8 cellular contexts compared by ENCODE assay signal in the genomic region with DNA sequence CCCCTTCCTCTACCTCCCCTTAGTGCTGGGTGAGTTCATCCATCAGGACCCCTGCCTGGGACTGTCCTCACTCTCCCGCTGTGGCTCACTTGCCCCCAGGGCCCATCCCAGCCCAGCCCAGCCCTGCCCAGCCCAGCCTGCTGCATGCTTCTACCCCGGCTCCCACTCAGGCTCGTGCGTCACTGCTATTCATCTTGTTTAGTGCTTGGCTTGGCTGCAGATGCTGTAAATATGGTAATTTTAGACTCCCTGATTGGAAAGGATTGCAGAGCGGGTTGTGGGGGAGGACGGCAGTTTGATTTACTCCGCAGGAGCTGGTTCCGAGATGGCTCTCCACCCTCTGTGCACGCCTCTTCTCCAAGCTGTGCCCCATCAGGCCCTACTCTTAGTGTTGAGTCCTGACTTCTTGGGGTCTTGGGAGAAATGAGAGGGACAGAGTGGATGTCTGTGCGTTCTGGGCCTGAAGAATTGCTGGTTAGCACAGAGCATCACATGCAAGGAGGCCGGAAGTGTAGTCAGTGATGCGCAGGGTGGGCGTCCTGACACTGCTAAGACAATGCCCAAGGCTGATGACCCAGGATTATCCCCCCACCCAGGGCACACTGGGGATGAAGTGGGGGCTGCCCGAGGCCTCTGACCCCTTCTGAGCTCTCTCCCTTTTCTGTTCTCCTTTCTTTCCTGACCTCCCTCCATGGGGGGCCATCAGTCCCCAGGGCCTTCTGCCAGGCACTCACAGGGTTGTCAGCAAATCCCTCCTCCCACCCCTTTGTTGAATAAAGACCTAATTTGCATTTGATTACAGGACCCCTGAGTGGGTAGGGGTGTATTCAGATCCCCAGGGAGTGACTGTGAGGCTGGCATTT.
A peak's percentile ranks its signal among the peaks of the same experiment; 100 is the strongest.
DNase-seq lines count a peak whose midpoint lies in the region; ATAC-seq and TF ChIP-seq lines count a peak whose summit lies in the region.

No MANE protein-coding gene starts in this region.

- TF ChIP-seq CTCF in gastroesophageal sphincter (IDR thresholded peaks at IDR 0.05) = no peak
- TF ChIP-seq CTCF in parathyroid adenoma (IDR thresholded peaks at IDR 0.05) = no peak

- no peaks in the 10 kb centered on the region for H3K79me2 ChIP-seq in parathyroid adenoma

- TF ChIP-seq POLR2A in gastroesophageal sphincter (IDR thresholded peaks at IDR 0.05) = peak in 1 of 2 donors; percentile 24
- no peak for TF ChIP-seq POLR2A in erythroblast (IDR thresholded peaks at IDR 0.05; ENCODE audit: low read length)

- H3K27me3 ChIP-seq in gastroesophageal sphincter (no peaks in the 10 kb centered on the region), parathyroid adenoma (ENCODE audit: control insufficient read depth, insufficient read depth, low read length) (no peaks in the 10 kb centered on the region)

- no peaks in the 10 kb centered on the region for H3K9me3 ChIP-seq in gastroesophageal sphincter
- no peaks in the 10 kb centered on the region for H3K9me3 ChIP-seq in parathyroid adenoma (ENCODE audit: control insufficient read depth, low read length)

- no peak overlapping the region for H3K9ac ChIP-seq in parathyroid adenoma

- no peak overlapping the region for H3K4me2 ChIP-seq in parathyroid adenoma (ENCODE audit: low read length)

- peak; percentile 97 for DNase-seq in EL
- peak; percentile 26 for DNase-seq in SK-MEL-5 (ENCODE audit: low read depth, low spot score)
- no peak for DNase-seq in erythroblast (lab: John Stamatoyannopoulos, UW)
- DNase-seq in stimulated activated naive CD4-positive, alpha-beta T cell (lab: John Stamatoyannopoulos, UW) = no peak
- no peak for DNase-seq in stimulated activated CD4-positive, alpha-beta T cell treated with anti-CD3 and anti-CD28 coated beads, Interleukin-12 subunit alpha, Interleukin-12 subunit beta, amount 100 ng/mL, for 4 hours

- H3K27ac ChIP-seq in gastroesophageal sphincter (peak overlapping the region; percentile 91 to 97 (median 92)), parathyroid adenoma (peak overlapping the region; percentile 36)

- TF ChIP-seq EP300 in gastroesophageal sphincter (IDR thresholded peaks at IDR 0.05) = peak; percentile 82

- peaks cover 36 to 100% (median 43%) of the 10 kb centered on the region in 3 donors for H3K4me1 ChIP-seq in gastroesophageal sphincter
- H3K4me1 ChIP-seq in parathyroid adenoma = peaks cover 18% of the 10 kb centered on the region

- no peak overlapping the region for H3K4me3 ChIP-seq in gastroesophageal sphincter
- H3K4me3 ChIP-seq in parathyroid adenoma (ENCODE audit: low read depth, low read length) = no peak overlapping the region

- peak overlapping the region; percentile 29 for H2AFZ ChIP-seq in parathyroid adenoma

- ATAC-seq in gastroesophageal sphincter (peak; percentile 84), GM18870 (IDR thresholded peaks at IDR 0.05; ENCODE audit: unreplicated experiment) (no peak)

- whole genome bisulfite sequencing in gastroesophageal sphincter (ENCODE audit: low coverage in 1 of 2), 2 donors = no CpG with 5 or more reads among the region's 14 CpGs

- in situ Hi-C loops in SK-MEL-5 (cut with HindIII; ENCODE audit: low pct_unique_long_range_greater_than_20kb, low sequenced_read_pairs) = no loop called here

- no peaks in the 10 kb centered on the region for H3K36me3 ChIP-seq in gastroesophageal sphincter
- H3K36me3 ChIP-seq in parathyroid adenoma (ENCODE audit: control insufficient read depth, insufficient read depth, low read length) = no peaks in the 10 kb centered on the region

Comparison
In these comparisons a context has a peak if more than half of its experiments do, and no peak if none do; other contexts are left out.
1. DNase-seq: peak in EL (single experiment) and SK-MEL-5 (single experiment); none in erythroblast (0 of 2), stimulated activated naive CD4-positive, alpha-beta T cell (0 of 6) and stimulated activated CD4-positive, alpha-beta T cell treated with anti-CD3 and anti-CD28 coated beads, Interleukin-12 subunit alpha, Interleukin-12 subunit beta, amount 100 ng/mL, for 4 hours (single experiment).